In genomic region chr13:20828540-20829364, GRCh38 we compare ENCODE assay signal across 8 cellular contexts.
DNase-seq lines count a peak whose midpoint lies in the region; ATAC-seq, FAIRE-seq and TF ChIP-seq lines count a peak whose summit lies in the region.

No MANE protein-coding gene starts in this region.

- H3K4me1 ChIP-seq in muscle layer of colon (ENCODE audit: insufficient read depth, low read length) = peaks cover 29% of the 10 kb centered on the region

- H3K4me3 ChIP-seq in WERI-Rb-1 (ENCODE audit: low read depth, low read length) (no peak overlapping the region), muscle layer of colon (ENCODE audit: low read depth in 1 of 2, low read length in 2 of 2) (peak overlapping the region; percentile 2 to 29)

- H3K36me3 ChIP-seq in WERI-Rb-1 (no peaks in the 10 kb centered on the region; the same call in none of the 2 replicates), muscle layer of colon (ENCODE audit: insufficient read depth, low read length) (no peaks in the 10 kb centered on the region)

- H3K9ac ChIP-seq in muscle layer of colon (ENCODE audit: low read length) = no peak overlapping the region

- DNase-seq in COR-L47 (lab: John Stamatoyannopoulos, UW) (peak; percentile 26), NAMALWA (ENCODE audit: low spot score) (peak; percentile 86), WERI-Rb-1 (peak; percentile 30), GM19238 (ENCODE audit: insufficient read length, low spot score) (no peak), NCI-H1436 treated with DMSO at 0.1 percent for 48 hours (lab: John Stamatoyannopoulos, UW) (no peak)

- H3K9me3 ChIP-seq in WERI-Rb-1 (ENCODE audit: severe bottlenecking) (no peaks in the 10 kb centered on the region), muscle layer of colon (ENCODE audit: low read length) (no peaks in the 10 kb centered on the region)

- peak; percentile 86 for FAIRE-seq in endometrium (lab: Jason Lieb, UNC)

- no peak overlapping the region for H3K27ac ChIP-seq in WERI-Rb-1
- H3K27ac ChIP-seq in muscle layer of colon (ENCODE audit: low read depth, low read length) = no peak overlapping the region

- H3K27me3 ChIP-seq in WERI-Rb-1 (ENCODE audit: insufficient read depth, low read depth, severe bottlenecking) (no peaks in the 10 kb centered on the region), muscle layer of colon (ENCODE audit: control insufficient read depth in 1 of 2, insufficient read depth in 2 of 2, low read length in 2 of 2) (no peaks in the 10 kb centered on the region)

- peak; percentile 76 for ATAC-seq in GM18867 (IDR thresholded peaks at IDR 0.05; ENCODE audit: unreplicated experiment)

- TF ChIP-seq CTCF in WERI-Rb-1 (IDR thresholded peaks at IDR 0.05; ENCODE audit: low read depth, low read length) = peak; percentile 53

Comparison
In these comparisons a context has a peak if more than half of its experiments do, and no peak if none do; other contexts are left out.
1. DNase-seq: peak in COR-L47 (single experiment), NAMALWA (single experiment) and WERI-Rb-1 (single experiment); none in GM19238 (single experiment) and NCI-H1436 treated with DMSO at 0.1 percent for 48 hours (single experiment).